In the genomic region with DNA sequence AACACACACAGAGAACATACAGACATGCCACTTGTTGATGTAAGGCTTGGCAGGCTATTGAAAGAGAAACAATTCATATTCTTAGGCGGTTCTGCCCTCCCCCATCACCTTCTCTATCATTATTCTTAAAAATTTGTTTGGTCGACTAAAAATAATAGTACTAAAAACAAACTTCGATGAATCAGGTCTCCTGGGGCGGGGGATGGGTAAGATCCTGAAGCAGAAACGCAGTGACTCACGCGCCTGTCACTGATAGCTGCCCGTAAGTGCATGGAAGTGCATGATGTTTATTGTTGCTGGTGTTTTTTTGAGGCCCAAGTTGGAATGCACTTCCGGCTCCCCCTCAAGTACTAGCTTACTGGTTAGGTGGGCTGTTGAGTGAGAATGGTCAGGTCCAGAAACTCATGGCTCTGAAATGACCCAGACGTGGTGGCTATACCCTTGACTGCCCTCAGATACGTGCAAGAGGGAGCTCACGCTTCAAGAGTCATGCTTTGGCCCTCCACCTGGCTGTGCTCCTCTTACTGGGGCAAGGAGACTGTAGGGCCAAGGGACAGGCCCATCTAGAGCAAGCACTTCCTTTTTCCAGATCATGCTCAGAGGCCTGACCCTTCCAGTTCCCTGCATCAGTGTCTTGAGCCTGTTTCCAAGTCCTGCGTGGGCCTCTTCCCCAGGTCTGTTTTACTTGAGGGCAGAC, we compare ENCODE assay signal across 8 cellular contexts. TPM values are rescaled to one million over a fixed set of nuclear protein-coding genes. Genes with fewer than 3 reads are reported as not detected.
DNase-seq lines count a peak whose midpoint lies in the region; ATAC-seq, FAIRE-seq and TF ChIP-seq lines count a peak whose summit lies in the region.

No MANE protein-coding gene starts in this region.

- POLR2A ChIA-PET in A549 (lab: Yijun Ruan, JAX) = interaction anchor here (1.0 to 2.1 kb wide), 5 partner anchors 10 to 72 kb away, joined by 3 to 13 read pairs (median 3); no protein-coding TSS in a partner anchor
- POLR2A ChIA-PET in RWPE1 (lab: Yijun Ruan, JAX; ENCODE audit: low non-redundant PET) = interaction anchor here (1.0 kb wide), 1 partner anchor 444 kb away, joined by 3 read pairs; the partner anchor contains the start of gene C15orf61

- no peak for TF ChIP-seq EP300 in A549 (IDR thresholded peaks at IDR 0.05)

- H2AFZ ChIP-seq in fibroblast of lung (ENCODE audit: low read length) = no peak overlapping the region

- H3K4me1 ChIP-seq in A549 (peaks cover 99% of the 10 kb centered on the region), fibroblast of lung (ENCODE audit: control insufficient read depth, extremely low read depth, insufficient read depth, low read length) (peaks cover 46% of the 10 kb centered on the region), thoracic aorta (ENCODE audit: control insufficient read depth in 1 of 2, low read depth in 2 of 2) (peaks cover 56 to 91% of the 10 kb centered on the region in 2 donors)

- peaks cover 5% of the 10 kb centered on the region for H4K20me1 ChIP-seq in fibroblast of lung (ENCODE audit: control insufficient read depth, extremely low read depth, insufficient read depth, low read length)

- H3K79me2 ChIP-seq in fibroblast of lung (ENCODE audit: control insufficient read depth, insufficient read depth, low read length) = peaks cover 98% of the 10 kb centered on the region

- H3K36me3 ChIP-seq in fibroblast of lung (ENCODE audit: control insufficient read depth, insufficient read depth, low read length) (peaks cover 9% of the 10 kb centered on the region), thoracic aorta (no peaks in the 10 kb centered on the region)

- WGBS in A549 (ENCODE audit: missing lambda C conversion rate) = 35% methylated on average over 13 of the region's 13 CpGs

- DNase-seq in A549 (ENCODE audit: low read depth in 1 of 2, low spot score in 1 of 2) (peak; percentile 72 to 76), RWPE1 (ENCODE audit: low spot score) (peak; percentile 80), fibroblast of lung (ENCODE audit: low read depth in 2 of 2) (peak; percentile 80 to 90), thoracic aorta (ENCODE audit: low spot score) (peak; percentile 74), HuH-7.5 (ENCODE audit: low spot score) (no peak), NCI-H510A (lab: John Stamatoyannopoulos, UW) (no peak)

- TF ChIP-seq CTCF in A549 (IDR thresholded peaks at IDR 0.05) = no peak
- no peak for TF ChIP-seq CTCF in RWPE1 (conservative IDR thresholded peaks at IDR 0.05; ENCODE audit: low read depth)
- TF ChIP-seq CTCF in fibroblast of lung (conservative IDR thresholded peaks at IDR 0.05 in 1 of 2, IDR thresholded peaks at IDR 0.05 in 1 of 2; ENCODE audit: low read depth in 1 of 2, low read length in 2 of 2) = no peak
- TF ChIP-seq CTCF in thoracic aorta (IDR thresholded peaks at IDR 0.05) = no peak

- ATAC-seq in A549 = peak; percentile 22 to 26; a peak in 4 of 6 replicates
- ATAC-seq in GM21447 (IDR thresholded peaks at IDR 0.05; ENCODE audit: unreplicated experiment) = peak; percentile 45
- no peak for ATAC-seq in thoracic aorta (ENCODE audit: insufficient number of reproducible peaks, low FRiP score, low read depth)
- no peak for ATAC-seq in GM21381 (IDR thresholded peaks at IDR 0.05; ENCODE audit: unreplicated experiment)

- H3K9ac ChIP-seq in fibroblast of lung (ENCODE audit: insufficient read depth, low read length) = no peak overlapping the region

- H3K4me3 ChIP-seq in A549 (0 out of 3 replicates have a peak overlapping the region, but pooled peaks have one; percentile 15), fibroblast of lung (replicated peaks in 1 of 4; ENCODE audit: control extremely low read depth in 1 of 4, insufficient read depth in 1 of 4, low read depth in 3 of 4, low read length in 4 of 4) (no peak overlapping the region), thoracic aorta (peak overlapping the region; percentile 21)

- TF ChIP-seq RAD21 in A549 (conservative IDR thresholded peaks at IDR 0.05 in 1 of 2, IDR thresholded peaks at IDR 0.05 in 1 of 2) = peak in 1 of 2 experiments; percentile 12; a peak in 1 of 5 replicates

- no peak for TF ChIP-seq POLR2A in A549 (IDR thresholded peaks at IDR 0.05; ENCODE audit: low read length)

- H3K27me3 ChIP-seq in fibroblast of lung (ENCODE audit: control insufficient read depth, insufficient read depth, low read length) (no peaks in the 10 kb centered on the region), thoracic aorta (replicated peaks; ENCODE audit: insufficient read depth) (no peaks in the 10 kb centered on the region)

- H3K9me3 ChIP-seq in A549 (no peaks in the 10 kb centered on the region), fibroblast of lung (ENCODE audit: control insufficient read depth, insufficient read depth, low read depth, low read length) (no peaks in the 10 kb centered on the region), thoracic aorta (no peaks in the 10 kb centered on the region)

- H3K27ac ChIP-seq in A549 (peak overlapping the region; percentile 41 to 80), RWPE1 (peak overlapping the region; percentile 65), fibroblast of lung (ENCODE audit: insufficient read depth, low read length) (peak overlapping the region; percentile 70), thoracic aorta (peak overlapping the region; percentile 49 to 64)

- peak overlapping the region; percentile 94 for H3K4me2 ChIP-seq in A549
- peak overlapping the region; percentile 56 for H3K4me2 ChIP-seq in fibroblast of lung (ENCODE audit: extremely low read depth, insufficient read depth, low read length)

- no peak for FAIRE-seq in A549 (lab: Jason Lieb, UNC)

- CTCF ChIA-PET in A549 (lab: Yijun Ruan, JAX) (interaction anchor here (0.9 to 1.8 kb wide), 7 partner anchors 10 to 228 kb away, joined by 3 to 4 read pairs (median 3); no protein-coding TSS in a partner anchor), RWPE1 (lab: Yijun Ruan, JAX) (no interaction called here)

TF ChIP-seq in A549, 52 proteins besides CTCF, POLR2A, EP300 and RAD21 (continues in another document):
- no peak for TF ChIP-seq TP53 (CRISPR knock-in tag; IDR thresholded peaks at IDR 0.05)
- TF ChIP-seq SREBF2 (IDR thresholded peaks at IDR 0.05) = no peak
- TF ChIP-seq ZC3H11A (IDR thresholded peaks at IDR 0.05) = no peak
- TF ChIP-seq FOSL2 (IDR thresholded peaks at IDR 0.05) = peak; percentile 78
- peak; percentile 92 for TF ChIP-seq FOSL2 (CRISPR knock-in tag; IDR thresholded peaks at IDR 0.05)
- TF ChIP-seq HOXB13 (CRISPR knock-in tag; IDR thresholded peaks at IDR 0.05; ENCODE audit: low read depth) = no peak
- TF ChIP-seq NPAS2 (CRISPR knock-in tag; IDR thresholded peaks at IDR 0.05; ENCODE audit: borderline replicate concordance) = no peak
- no peak for TF ChIP-seq NFE2L2 (conservative IDR thresholded peaks at IDR 0.05; ENCODE audit: low read length)
- no peak for TF ChIP-seq ESRRA (IDR thresholded peaks at IDR 0.05; ENCODE audit: borderline replicate concordance, low read length)
- TF ChIP-seq CBX2 (IDR thresholded peaks at IDR 0.05; ENCODE audit: borderline replicate concordance, low read depth) = no peak
- TF ChIP-seq CHD4 (IDR thresholded peaks at IDR 0.05; ENCODE audit: borderline replicate concordance) = no peak
- peak; percentile 87; the same call in 1 of the 2 replicates for TF ChIP-seq FOSB (CRISPR knock-in tag; IDR thresholded peaks at IDR 0.05)
- TF ChIP-seq, protein P1, sequence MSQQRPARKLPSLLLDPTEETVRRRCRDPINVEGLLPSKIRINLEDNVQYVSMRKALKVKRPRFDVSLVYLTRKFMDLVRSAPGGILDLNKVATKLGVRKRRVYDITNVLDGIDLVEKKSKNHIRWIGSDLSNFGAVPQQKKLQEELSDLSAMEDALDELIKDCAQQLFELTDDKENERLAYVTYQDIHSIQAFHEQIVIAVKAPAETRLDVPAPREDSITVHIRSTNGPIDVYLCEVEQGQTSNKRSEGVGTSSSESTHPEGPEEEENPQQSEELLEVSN (IDR thresholded peaks at IDR 0.05; ENCODE audit: borderline replicate concordance, low read depth) = no peak
- no peak for TF ChIP-seq EHMT2 (IDR thresholded peaks at IDR 0.05; ENCODE audit: low read depth)
- TF ChIP-seq POLR2AphosphoS2 (conservative IDR thresholded peaks at IDR 0.05; ENCODE audit: low read length) = peak; percentile 71
- TF ChIP-seq ZFP36 (IDR thresholded peaks at IDR 0.05; ENCODE audit: borderline replicate concordance, partially characterized antibody) = no peak
- TF ChIP-seq GATA3 (IDR thresholded peaks at IDR 0.05; ENCODE audit: borderline replicate concordance) = peak; percentile 54; the same call in 1 of the 2 replicates
- no peak for TF ChIP-seq CEBPB (IDR thresholded peaks at IDR 0.05)
- TF ChIP-seq PHF8 (IDR thresholded peaks at IDR 0.05; ENCODE audit: borderline replicate concordance, low read depth) = no peak
- peak; percentile 35 to 56; a peak in 2 of 5 replicates for TF ChIP-seq JUN (IDR thresholded peaks at IDR 0.05)
- TF ChIP-seq, protein P2, sequence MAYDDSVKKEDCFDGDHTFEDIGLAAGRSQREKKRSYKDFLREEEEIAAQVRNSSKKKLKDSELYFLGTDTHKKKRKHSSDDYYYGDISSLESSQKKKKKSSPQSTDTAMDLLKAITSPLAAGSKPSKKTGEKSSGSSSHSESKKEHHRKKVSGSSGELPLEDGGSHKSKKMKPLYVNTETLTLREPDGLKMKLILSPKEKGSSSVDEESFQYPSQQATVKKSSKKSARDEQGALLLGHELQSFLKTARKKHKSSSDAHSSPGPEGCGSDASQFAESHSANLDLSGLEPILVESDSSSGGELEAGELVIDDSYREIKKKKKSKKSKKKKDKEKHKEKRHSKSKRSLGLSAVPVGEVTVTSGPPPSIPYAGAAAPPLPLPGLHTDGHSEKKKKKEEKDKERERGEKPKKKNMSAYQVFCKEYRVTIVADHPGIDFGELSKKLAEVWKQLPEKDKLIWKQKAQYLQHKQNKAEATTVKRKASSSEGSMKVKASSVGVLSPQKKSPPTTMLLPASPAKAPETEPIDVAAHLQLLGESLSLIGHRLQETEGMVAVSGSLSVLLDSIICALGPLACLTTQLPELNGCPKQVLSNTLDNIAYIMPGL (CRISPR knock-in tag; IDR thresholded peaks at IDR 0.05; ENCODE audit: borderline replicate concordance) = no peak
- peak; percentile 11 for TF ChIP-seq MAFK (IDR thresholded peaks at IDR 0.05; ENCODE audit: partially characterized antibody)
- no peak for TF ChIP-seq RARB (CRISPR knock-in tag; IDR thresholded peaks at IDR 0.05)
- no peak for TF ChIP-seq TFCP2L1 (CRISPR knock-in tag; IDR thresholded peaks at IDR 0.05)

RNA-seq across cellular contexts. Expression of gene SMAD3, which starts 10.9 kb away (rescaled TPM):
- polyA plus RNA-seq in A549 (2011; rRNA removed) = 77.2 and 101 TPM in 2 replicates
- 116 and 161 TPM in 2 replicates for polyA plus RNA-seq in A549 (2012; cell fraction: cytosol; rRNA removed)
- polyA plus RNA-seq in A549 (2012; cell fraction: nucleus; rRNA removed) = 256 and 267 TPM in 2 replicates
- 74.6 to 106 TPM (median 93.4 TPM) in 3 replicates for polyA plus RNA-seq in A549 (2017; fragmentation: RNase III; extraction: RNeasy Plus Mini Kit Qiagen cat#74134 plus additional on column Dnase treatment)
- polyA minus RNA-seq in A549 (2011; rRNA and poly(A)+ RNA removed) = 138 and 158 TPM in 2 replicates
- 48.8 and 69.9 TPM in 2 replicates for total RNA-seq in fibroblast of lung
- polyA plus RNA-seq in fibroblast of lung = 173 and 210 TPM in 2 replicates
- polyA plus RNA-seq in fibroblast of lung (2012) = 201 and 211 TPM in 2 replicates
- 738 and 1,027 TPM in 2 replicates for polyA minus RNA-seq in fibroblast of lung (ENCODE audit: low replicate concordance)
- total RNA-seq in thoracic aorta = 10 to 100 TPM; 47.9 to 78.5 TPM

Comparison
In these comparisons a context has a peak if more than half of its experiments do, and no peak if none do; other contexts are left out.
1. ATAC-seq: peak in A549 (2 of 2) and GM21447 (single experiment); none in thoracic aorta (single experiment) and GM21381 (single experiment).
2. DNase-seq: peak in A549 (2 of 2), RWPE1 (single experiment), fibroblast of lung (2 of 2) and thoracic aorta (single experiment); none in HuH-7.5 (single experiment) and NCI-H510A (single experiment).
3. H3K4me3 ChIP-seq: peak in A549 (single experiment) and thoracic aorta (single experiment); none in fibroblast of lung (0 of 4).
4. Peak in every context shown above with its lines, with median percentiles within 50 percentile points of each other: H3K27ac ChIP-seq.